ENCODE assay signal across 1 cellular context in genomic region chr1:194818674-194819073, GRCh38.
TF ChIP-seq lines count a peak whose summit lies in the region.

No MANE protein-coding gene starts in this region.

TF ChIP-seq in SK-N-SH treated with all-trans-retinoic acid at 6 μM for 48 hours, 23 proteins besides CTCF, POLR2A, EP300 and RAD21 (continued from another document):
- no peak for TF ChIP-seq CREB5 (CRISPR knock-in tag; IDR thresholded peaks at IDR 0.05; ENCODE audit: low read depth)
